ENCODE assay signal across 8 cellular contexts in genomic region chr6:47598367-47598766, GRCh38.
"Had no signal": no experiment of that assay in that cellular context is flagged by ENCODE, and none has a peak within 500 bp of the region (broad histone marks: within the 10 kb centered on the region; RNA-seq: fewer than 3 reads in every experiment).

No MANE protein-coding gene starts in this region.

- FAIRE-seq: HepG2, HTR-8/SVneo had no signal

- H3K27ac Mint-ChIP-seq: IgD-negative memory B cell had no signal

- H3K4me3 Mint-ChIP-seq: IgD-negative memory B cell had no signal

- H3K9ac ChIP-seq: KMS-11 had no signal

- H3K27ac ChIP-seq: HL-60, KMS-11 had no signal

- H3K27me3 Mint-ChIP-seq: IgD-negative memory B cell had no signal

- H3K4me2 ChIP-seq: KMS-11 had no signal

- DNase-seq: IMR-90, KBM-7, KG1 had no signal

- ATAC-seq: HepG2 had no signal
